In the genomic region with DNA sequence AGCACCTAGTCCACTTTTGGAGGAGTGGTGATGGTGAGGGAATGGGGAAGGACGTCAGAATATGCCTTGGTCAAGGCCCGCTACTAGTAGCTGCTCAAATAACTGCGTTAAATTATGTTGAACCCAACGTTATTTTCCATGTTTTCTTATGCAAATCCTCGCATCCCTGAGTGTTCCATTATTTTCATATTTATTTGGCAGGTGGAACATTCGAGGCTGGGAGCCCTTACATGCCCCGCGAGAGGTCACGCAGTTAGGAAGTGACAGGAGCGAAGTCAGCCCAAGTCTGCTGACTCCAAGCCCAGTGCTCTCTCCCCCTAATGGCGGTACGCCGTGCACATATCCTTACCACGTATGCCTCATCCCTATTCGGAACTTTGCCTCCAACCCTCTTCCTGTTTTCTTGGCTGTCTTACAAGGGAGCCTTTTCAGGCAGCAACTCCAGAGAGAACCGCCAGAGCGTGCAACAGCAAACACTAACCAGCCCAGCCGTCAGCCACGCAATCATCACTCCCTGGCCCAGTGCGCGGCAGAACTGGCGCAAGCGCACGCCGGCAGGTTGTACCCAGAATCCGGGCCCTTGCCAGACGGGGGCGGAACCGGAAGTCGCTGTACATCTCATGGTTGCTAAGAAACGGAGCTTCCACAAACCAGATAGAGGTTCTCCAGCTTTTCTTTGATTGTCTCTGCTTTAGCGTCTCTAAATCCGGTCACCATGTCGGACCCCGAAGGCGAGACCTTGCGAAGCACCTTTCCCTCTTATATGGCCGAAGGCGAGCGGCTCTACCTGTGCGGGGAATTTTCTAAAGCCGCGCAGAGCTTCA, we compare ENCODE assay signal across 1 cellular context.
TF ChIP-seq lines count a peak whose summit lies in the region.

A gene with protein sequence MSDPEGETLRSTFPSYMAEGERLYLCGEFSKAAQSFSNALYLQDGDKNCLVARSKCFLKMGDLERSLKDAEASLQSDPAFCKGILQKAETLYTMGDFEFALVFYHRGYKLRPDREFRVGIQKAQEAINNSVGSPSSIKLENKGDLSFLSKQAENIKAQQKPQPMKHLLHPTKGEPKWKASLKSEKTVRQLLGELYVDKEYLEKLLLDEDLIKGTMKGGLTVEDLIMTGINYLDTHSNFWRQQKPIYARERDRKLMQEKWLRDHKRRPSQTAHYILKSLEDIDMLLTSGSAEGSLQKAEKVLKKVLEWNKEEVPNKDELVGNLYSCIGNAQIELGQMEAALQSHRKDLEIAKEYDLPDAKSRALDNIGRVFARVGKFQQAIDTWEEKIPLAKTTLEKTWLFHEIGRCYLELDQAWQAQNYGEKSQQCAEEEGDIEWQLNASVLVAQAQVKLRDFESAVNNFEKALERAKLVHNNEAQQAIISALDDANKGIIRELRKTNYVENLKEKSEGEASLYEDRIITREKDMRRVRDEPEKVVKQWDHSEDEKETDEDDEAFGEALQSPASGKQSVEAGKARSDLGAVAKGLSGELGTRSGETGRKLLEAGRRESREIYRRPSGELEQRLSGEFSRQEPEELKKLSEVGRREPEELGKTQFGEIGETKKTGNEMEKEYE (plus strand): TSS at position 609 of the 824 bp plus-strand sequence. CDS start 107 bp downstream, at position 716.

TF ChIP-seq in K562, 482 proteins besides CTCF, POLR2A, EP300 and RAD21 (continued from another document and continues in another):
- TF ChIP-seq, protein P1, sequence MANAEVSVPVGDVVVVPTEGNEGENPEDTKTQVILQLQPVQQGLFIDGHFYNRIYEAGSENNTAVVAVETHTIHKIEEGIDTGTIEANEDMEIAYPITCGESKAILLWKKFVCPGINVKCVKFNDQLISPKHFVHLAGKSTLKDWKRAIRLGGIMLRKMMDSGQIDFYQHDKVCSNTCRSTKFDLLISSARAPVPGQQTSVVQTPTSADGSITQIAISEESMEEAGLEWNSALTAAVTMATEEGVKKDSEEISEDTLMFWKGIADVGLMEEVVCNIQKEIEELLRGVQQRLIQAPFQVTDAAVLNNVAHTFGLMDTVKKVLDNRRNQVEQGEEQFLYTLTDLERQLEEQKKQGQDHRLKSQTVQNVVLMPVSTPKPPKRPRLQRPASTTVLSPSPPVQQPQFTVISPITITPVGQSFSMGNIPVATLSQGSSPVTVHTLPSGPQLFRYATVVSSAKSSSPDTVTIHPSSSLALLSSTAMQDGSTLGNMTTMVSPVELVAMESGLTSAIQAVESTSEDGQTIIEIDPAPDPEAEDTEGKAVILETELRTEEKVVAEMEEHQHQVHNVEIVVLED (CRISPR knock-in tag; IDR thresholded peaks at IDR 0.05): peak; percentile 39; the same call in 1 of the 2 replicates
- TF ChIP-seq GTF2E2 (tag; IDR thresholded peaks at IDR 0.05): no peak
- no peak for TF ChIP-seq GTF2A2 (tag; IDR thresholded peaks at IDR 0.05)
- no peak for TF ChIP-seq MXD1 (CRISPR knock-in tag; IDR thresholded peaks at IDR 0.05; ENCODE audit: borderline replicate concordance, poor library complexity, severe bottlenecking)
- no peak for TF ChIP-seq ZNF431 (CRISPR knock-in tag; IDR thresholded peaks at IDR 0.05)
- no peak for TF ChIP-seq NELFE (IDR thresholded peaks at IDR 0.05; ENCODE audit: insufficient read depth, insufficient read length)
- TF ChIP-seq SRSF7 (optimal IDR thresholded peaks at IDR 0.05; ENCODE audit: low read depth, low read length): no peak
- TF ChIP-seq, protein P2, sequence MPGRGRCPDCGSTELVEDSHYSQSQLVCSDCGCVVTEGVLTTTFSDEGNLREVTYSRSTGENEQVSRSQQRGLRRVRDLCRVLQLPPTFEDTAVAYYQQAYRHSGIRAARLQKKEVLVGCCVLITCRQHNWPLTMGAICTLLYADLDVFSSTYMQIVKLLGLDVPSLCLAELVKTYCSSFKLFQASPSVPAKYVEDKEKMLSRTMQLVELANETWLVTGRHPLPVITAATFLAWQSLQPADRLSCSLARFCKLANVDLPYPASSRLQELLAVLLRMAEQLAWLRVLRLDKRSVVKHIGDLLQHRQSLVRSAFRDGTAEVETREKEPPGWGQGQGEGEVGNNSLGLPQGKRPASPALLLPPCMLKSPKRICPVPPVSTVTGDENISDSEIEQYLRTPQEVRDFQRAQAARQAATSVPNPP (IDR thresholded peaks at IDR 0.05; ENCODE audit: borderline replicate concordance, insufficient read depth, insufficient read length): no peak
- no peak for TF ChIP-seq HSF4 (CRISPR knock-in tag; IDR thresholded peaks at IDR 0.05; ENCODE audit: borderline replicate concordance)
- peak; percentile 47; the same call in 1 of the 2 replicates for TF ChIP-seq JUND (IDR thresholded peaks at IDR 0.05; ENCODE audit: borderline replicate concordance, low read depth, low read length)
- peak; percentile 60; the same call in 2 of the 3 replicates for TF ChIP-seq JUND (tag; IDR thresholded peaks at IDR 0.05; ENCODE audit: borderline replicate concordance, low read depth, low read length)
- TF ChIP-seq CGGBP1 (CRISPR knock-in tag; IDR thresholded peaks at IDR 0.05): no peak
- no peak for TF ChIP-seq ZNF347 (CRISPR knock-in tag; IDR thresholded peaks at IDR 0.05; ENCODE audit: low read depth)
- TF ChIP-seq MNT (conservative IDR thresholded peaks at IDR 0.05): peak; percentile 63 to 80
- TF ChIP-seq ZFP30 (CRISPR knock-in tag; IDR thresholded peaks at IDR 0.05; ENCODE audit: borderline replicate concordance): no peak
- peak; percentile 92 for TF ChIP-seq EP400 (IDR thresholded peaks at IDR 0.05)
- TF ChIP-seq CBFA2T3 (IDR thresholded peaks at IDR 0.05): 0 out of 2 replicates have a peak, but pooled peaks have one; percentile 24
- no peak for TF ChIP-seq SMAD2 (IDR thresholded peaks at IDR 0.05; ENCODE audit: low read depth, low read length)
- TF ChIP-seq ERF (CRISPR knock-in tag; IDR thresholded peaks at IDR 0.05): no peak
- TF ChIP-seq ZFP91 (CRISPR knock-in tag; IDR thresholded peaks at IDR 0.05): no peak
- TF ChIP-seq SETDB1 (IDR thresholded peaks at IDR 0.05; ENCODE audit: low read length): no peak
- no peak for TF ChIP-seq CHD2 (IDR thresholded peaks at IDR 0.05; ENCODE audit: low read depth, low read length)
- 0 out of 2 replicates have a peak, but pooled peaks have one; percentile 43 for TF ChIP-seq BACH1 (tag; IDR thresholded peaks at IDR 0.05)
- TF ChIP-seq NBN (IDR thresholded peaks at IDR 0.05; ENCODE audit: low read depth): peak; percentile 88
- TF ChIP-seq RBM15 (IDR thresholded peaks at IDR 0.05; ENCODE audit: insufficient read depth, low read length): no peak
- no peak for TF ChIP-seq BCL6 (CRISPR knock-in tag; IDR thresholded peaks at IDR 0.05)
- TF ChIP-seq TAF15 (IDR thresholded peaks at IDR 0.05; ENCODE audit: low read depth, low read length): no peak
- peak; percentile 71 for TF ChIP-seq L3MBTL2 (IDR thresholded peaks at IDR 0.05)
- TF ChIP-seq SREBF2 (CRISPR knock-in tag; IDR thresholded peaks at IDR 0.05): no peak
- TF ChIP-seq HNRNPH1 (optimal IDR thresholded peaks at IDR 0.05; ENCODE audit: low read depth, low read length): no peak
- TF ChIP-seq, protein P3, sequence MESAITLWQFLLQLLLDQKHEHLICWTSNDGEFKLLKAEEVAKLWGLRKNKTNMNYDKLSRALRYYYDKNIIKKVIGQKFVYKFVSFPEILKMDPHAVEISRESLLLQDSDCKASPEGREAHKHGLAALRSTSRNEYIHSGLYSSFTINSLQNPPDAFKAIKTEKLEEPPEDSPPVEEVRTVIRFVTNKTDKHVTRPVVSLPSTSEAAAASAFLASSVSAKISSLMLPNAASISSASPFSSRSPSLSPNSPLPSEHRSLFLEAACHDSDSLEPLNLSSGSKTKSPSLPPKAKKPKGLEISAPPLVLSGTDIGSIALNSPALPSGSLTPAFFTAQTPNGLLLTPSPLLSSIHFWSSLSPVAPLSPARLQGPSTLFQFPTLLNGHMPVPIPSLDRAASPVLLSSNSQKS (CRISPR knock-in tag; IDR thresholded peaks at IDR 0.05): no peak
- no peak for TF ChIP-seq ZNF778 (CRISPR knock-in tag; IDR thresholded peaks at IDR 0.05)
- no peak for TF ChIP-seq HBP1 (CRISPR knock-in tag; IDR thresholded peaks at IDR 0.05)
- TF ChIP-seq, protein P4, sequence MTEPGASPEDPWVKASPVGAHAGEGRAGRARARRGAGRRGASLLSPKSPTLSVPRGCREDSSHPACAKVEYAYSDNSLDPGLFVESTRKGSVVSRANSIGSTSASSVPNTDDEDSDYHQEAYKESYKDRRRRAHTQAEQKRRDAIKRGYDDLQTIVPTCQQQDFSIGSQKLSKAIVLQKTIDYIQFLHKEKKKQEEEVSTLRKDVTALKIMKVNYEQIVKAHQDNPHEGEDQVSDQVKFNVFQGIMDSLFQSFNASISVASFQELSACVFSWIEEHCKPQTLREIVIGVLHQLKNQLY (CRISPR knock-in tag; conservative IDR thresholded peaks at IDR 0.05): no peak
- no peak for TF ChIP-seq ZNF165 (CRISPR knock-in tag; IDR thresholded peaks at IDR 0.05; ENCODE audit: borderline replicate concordance)
- TF ChIP-seq HEY1 (CRISPR knock-in tag; IDR thresholded peaks at IDR 0.05; ENCODE audit: borderline replicate concordance): no peak
- no peak for TF ChIP-seq HNRNPL (IDR thresholded peaks at IDR 0.05; ENCODE audit: low read depth, low read length)
- no peak for TF ChIP-seq ZNF12 (CRISPR knock-in tag; IDR thresholded peaks at IDR 0.05)
- no peak for TF ChIP-seq HDGF (IDR thresholded peaks at IDR 0.05)
- peak in 1 of 2 experiments; percentile 81; a peak in 2 of 4 replicates for TF ChIP-seq SRF (CRISPR knock-in tag; IDR thresholded peaks at IDR 0.05)
- no peak for TF ChIP-seq ZNF76 (CRISPR knock-in tag; IDR thresholded peaks at IDR 0.05; ENCODE audit: borderline replicate concordance)
- TF ChIP-seq DACH1 (IDR thresholded peaks at IDR 0.05; ENCODE audit: partially characterized antibody): peak; percentile 26
- TF ChIP-seq NFIX (CRISPR knock-in tag; IDR thresholded peaks at IDR 0.05; ENCODE audit: low read depth): no peak
- TF ChIP-seq PHF21A (IDR thresholded peaks at IDR 0.05; ENCODE audit: borderline replicate concordance, low read depth): peak; percentile 34; the same call in 1 of the 2 replicates
- TF ChIP-seq PCBP1 (IDR thresholded peaks at IDR 0.05; ENCODE audit: low read depth, low read length, poor library complexity, severe bottlenecking): no peak
- no peak for TF ChIP-seq ZNF133 (CRISPR knock-in tag; IDR thresholded peaks at IDR 0.05)
- no peak for TF ChIP-seq CREB3 (tag; conservative IDR thresholded peaks at IDR 0.05; ENCODE audit: low read depth)
- peak; percentile 69 for TF ChIP-seq CC2D1A (IDR thresholded peaks at IDR 0.05)
- peak; percentile 83 for TF ChIP-seq POLR2AphosphoS5 (IDR thresholded peaks at IDR 0.05; ENCODE audit: control insufficient read depth, insufficient read depth, low read depth, low read length)
- TF ChIP-seq ZNF584 (CRISPR knock-in tag; IDR thresholded peaks at IDR 0.05; ENCODE audit: low read depth): no peak
- peak; percentile 89 for TF ChIP-seq ATF7 (IDR thresholded peaks at IDR 0.05)
- no peak for TF ChIP-seq KAT2B (IDR thresholded peaks at IDR 0.05; ENCODE audit: low read depth, low read length)
